ENCODE assay signal across 2 cellular contexts in the genomic region with DNA sequence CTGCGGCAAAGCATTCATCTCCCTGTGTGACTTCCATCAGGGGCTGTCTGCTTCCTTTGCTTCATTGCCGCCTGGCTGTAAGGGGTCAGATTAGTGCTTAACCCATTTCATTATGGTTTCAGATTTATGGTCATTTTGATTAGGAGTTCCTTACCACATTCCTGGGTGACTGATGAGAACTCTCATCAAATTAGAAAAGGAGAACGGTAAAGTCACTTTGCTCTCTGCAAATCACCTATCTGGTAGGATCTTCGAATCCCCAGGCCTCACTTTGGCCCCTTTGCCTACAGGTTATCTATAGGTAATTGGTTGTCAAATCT.
TF ChIP-seq lines count a peak whose summit lies in the region.

No MANE protein-coding gene starts in this region.

TF ChIP-seq in SK-N-SH treated with all-trans-retinoic acid at 6 μM for 48 hours, 23 proteins besides CTCF, POLR2A, EP300 and RAD21 (continued from another document):
- TF ChIP-seq, protein P1, sequence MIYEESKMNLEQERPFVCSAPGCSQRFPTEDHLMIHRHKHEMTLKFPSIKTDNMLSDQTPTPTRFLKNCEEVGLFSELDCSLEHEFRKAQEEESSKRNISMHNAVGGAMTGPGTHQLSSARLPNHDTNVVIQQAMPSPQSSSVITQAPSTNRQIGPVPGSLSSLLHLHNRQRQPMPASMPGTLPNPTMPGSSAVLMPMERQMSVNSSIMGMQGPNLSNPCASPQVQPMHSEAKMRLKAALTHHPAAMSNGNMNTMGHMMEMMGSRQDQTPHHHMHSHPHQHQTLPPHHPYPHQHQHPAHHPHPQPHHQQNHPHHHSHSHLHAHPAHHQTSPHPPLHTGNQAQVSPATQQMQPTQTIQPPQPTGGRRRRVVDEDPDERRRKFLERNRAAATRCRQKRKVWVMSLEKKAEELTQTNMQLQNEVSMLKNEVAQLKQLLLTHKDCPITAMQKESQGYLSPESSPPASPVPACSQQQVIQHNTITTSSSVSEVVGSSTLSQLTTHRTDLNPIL (CRISPR knock-in tag; IDR thresholded peaks at IDR 0.05; ENCODE audit: low read depth), result no peak
TF ChIP-seq in SK-N-SH treated with all-trans-retinoic acid at 6 μM for 48 hours: peak in this region for 0.

TF ChIP-seq in SK-N-SH, 30 proteins besides CTCF, POLR2A, EP300 and RAD21 (continued from another document):
- no peak for TF ChIP-seq RXRA (IDR thresholded peaks at IDR 0.05; ENCODE audit: borderline replicate concordance, low read depth)
TF ChIP-seq in SK-N-SH: peak in this region for 0.
